In genomic region chr16:67652578-67653130, GRCh38 we compare ENCODE assay signal across 1 cellular context.
A peak's percentile ranks its signal among the peaks of the same experiment; 100 is the strongest.
TF ChIP-seq lines count a peak whose summit lies in the region.

No MANE protein-coding gene starts in this region.

TF ChIP-seq in HepG2, 621 proteins besides CTCF, POLR2A, EP300 and RAD21 (continued from another document and continues in another):
- TF ChIP-seq ZNF574 (CRISPR knock-in tag; IDR thresholded peaks at IDR 0.05) (0 out of 2 replicates have a peak, but pooled peaks have one; percentile 18), KDM5B (CRISPR knock-in tag; IDR thresholded peaks at IDR 0.05; ENCODE audit: borderline replicate concordance) (peak; percentile 37; the same call in 1 of the 2 replicates), ZFY (CRISPR knock-in tag; IDR thresholded peaks at IDR 0.05) (no peak), ZNF879 (CRISPR knock-in tag; IDR thresholded peaks at IDR 0.05) (no peak), EHMT2 (IDR thresholded peaks at IDR 0.05; ENCODE audit: borderline replicate concordance, low read depth, low read length) (no peak), HOXA5 (CRISPR knock-in tag; IDR thresholded peaks at IDR 0.05) (no peak; the same call in 1 of the 2 replicates), NR1H2 (CRISPR knock-in tag; IDR thresholded peaks at IDR 0.05; ENCODE audit: borderline replicate concordance, low read depth) (no peak), ZNF446 (CRISPR knock-in tag; IDR thresholded peaks at IDR 0.05) (peak; percentile 93), MYPOP (CRISPR knock-in tag; IDR thresholded peaks at IDR 0.05) (no peak), ZNF407 (CRISPR knock-in tag; IDR thresholded peaks at IDR 0.05; ENCODE audit: not compliant biosample characterization) (no peak), NFKB2 (CRISPR knock-in tag; IDR thresholded peaks at IDR 0.05; ENCODE audit: borderline replicate concordance) (peak; percentile 79; the same call in 1 of the 2 replicates), ARHGAP35 (CRISPR knock-in tag; IDR thresholded peaks at IDR 0.05; ENCODE audit: borderline replicate concordance) (no peak), MXD4 (CRISPR knock-in tag; IDR thresholded peaks at IDR 0.05) (peak; percentile 58; the same call in 1 of the 2 replicates), ZNF160 (CRISPR knock-in tag; IDR thresholded peaks at IDR 0.05) (peak; percentile 66; the same call in 1 of the 2 replicates), ZNF770 (CRISPR knock-in tag; IDR thresholded peaks at IDR 0.05) (0 out of 2 replicates have a peak, but pooled peaks have one; percentile 23), THRA (CRISPR knock-in tag; IDR thresholded peaks at IDR 0.05; ENCODE audit: borderline replicate concordance) (no peak), NFE2L1 (CRISPR knock-in tag; IDR thresholded peaks at IDR 0.05; ENCODE audit: borderline replicate concordance) (no peak), ZNF564 (CRISPR knock-in tag; IDR thresholded peaks at IDR 0.05) (0 out of 2 replicates have a peak, but pooled peaks have one; percentile 44), AGO1 (IDR thresholded peaks at IDR 0.05; ENCODE audit: low read depth, low read length, poor library complexity, severe bottlenecking) (no peak), ZNF841 (CRISPR knock-in tag; IDR thresholded peaks at IDR 0.05; ENCODE audit: borderline replicate concordance) (no peak), SSRP1 (CRISPR knock-in tag; IDR thresholded peaks at IDR 0.05) (no peak), ZHX1 (CRISPR knock-in tag; IDR thresholded peaks at IDR 0.05; ENCODE audit: low read depth) (0 out of 2 replicates have a peak, but pooled peaks have one; percentile 29), ZBED4 (CRISPR knock-in tag; IDR thresholded peaks at IDR 0.05; ENCODE audit: borderline replicate concordance) (0 out of 2 replicates have a peak, but pooled peaks have one; percentile 40), ZBTB43 (CRISPR knock-in tag; conservative IDR thresholded peaks at IDR 0.05) (0 out of 2 replicates have a peak, but pooled peaks have one; percentile 29), KMT2B (CRISPR knock-in tag; IDR thresholded peaks at IDR 0.05) (no peak), TP53 (CRISPR knock-in tag; conservative IDR thresholded peaks at IDR 0.05) (no peak), HDAC1 (CRISPR knock-in tag; IDR thresholded peaks at IDR 0.05) (peak; percentile 28; the same call in 1 of the 2 replicates), HNRNPUL1 (IDR thresholded peaks at IDR 0.05; ENCODE audit: low read depth, low read length) (no peak), SAFB2 (CRISPR knock-in tag; IDR thresholded peaks at IDR 0.05; ENCODE audit: borderline replicate concordance, low read depth) (0 out of 2 replicates have a peak, but pooled peaks have one; percentile 60), KDM5A (IDR thresholded peaks at IDR 0.05; ENCODE audit: borderline replicate concordance, low read length) (no peak)
